In the genomic region with DNA sequence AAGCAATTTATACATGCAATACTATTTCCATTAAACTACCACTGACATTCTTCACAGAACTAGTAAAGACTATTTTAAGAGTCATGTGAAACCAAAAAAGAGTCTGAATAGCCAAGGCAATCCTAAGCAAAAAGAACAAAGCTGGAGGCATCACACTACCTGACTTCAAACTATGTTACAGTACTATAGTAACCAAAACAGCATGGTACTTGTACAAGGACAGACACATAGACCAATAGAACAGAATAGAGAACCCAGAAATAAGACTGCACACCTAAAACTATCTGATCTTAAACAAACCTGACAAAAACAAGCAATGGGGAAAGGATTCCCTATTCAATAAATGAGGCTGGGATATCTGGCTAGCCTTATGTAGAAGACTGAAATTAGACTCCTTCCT, we compare ENCODE assay signal across 18 cellular contexts. TPM values are rescaled to one million over a fixed set of nuclear protein-coding genes. Genes with fewer than 3 reads are reported as not detected.
"Had no signal": no experiment of that assay in that cellular context is flagged by ENCODE, and none has a peak within 500 bp of the region (broad histone marks: within the 10 kb centered on the region; RNA-seq: fewer than 3 reads in every experiment).

No MANE protein-coding gene starts in this region.

RNA-seq across cellular contexts. Expression of a gene that starts 32.0 kb away (rescaled TPM):
- total RNA-seq: activated naive CD4-positive, alpha-beta T cell treated with anti-CD3 and anti-CD28 coated beads for 36 hours; activated naive CD4-positive, alpha-beta T cell treated with anti-CD3 and anti-CD28 coated beads, Interleukin-2, amount 50 U/mL, for 72 hours; activated naive CD8-positive, alpha-beta T cell treated with anti-CD3 and anti-CD28 coated beads for 36 hours; activated naive CD8-positive, alpha-beta T cell treated with anti-CD3 and anti-CD28 coated beads, Interleukin-2, amount 10 ng/mL, durations not matched to agents 7 days and 5 days; activated T-cell treated with anti-CD3 and anti-CD28 coated beads, Interleukin-2, amount 50 U/mL, for 4 hours; activated T-cell treated with anti-CD3 and anti-CD28 coated beads, Interleukin-2, amount 50 U/mL, for 72 hours; activated T-helper 1 cell treated with anti-CD3 and anti-CD28 coated beads, Interleukin-12 subunit alpha, Interleukin-12 subunit beta, Interleukin-2, Interleukin-4 antibody, amounts not matched to agents 30 ng/mL and 10 ng/mL and 1 ng/mL, durations not matched to agents 14 hours and 24 hours and 36 hours; activated T-helper 17 cell treated with anti-CD3 and anti-CD28 coated beads, Interleukin-2, amount 50 U/mL, for 72 hours; activated T-helper 2 cell treated with anti-CD3 and anti-CD28 coated beads, Interferon-gamma antibody, Interleukin-2, Interleukin-4, amounts not matched to agents 10 μg/mL and 5 μg/mL and 100 μg/mL, durations not matched to agents 14 hours and 24 hours and 36 hours; aorta; ascending aorta; body of pancreas; breast epithelium; bronchial epithelial cell; cardiac muscle cell; cerebellum had no signal
- polyA plus RNA-seq: adipose tissue, adrenal gland, aorta, cardiac muscle cell had no signal
